Comparison of ENCODE assay signal across 1 cellular context in the genomic region with DNA sequence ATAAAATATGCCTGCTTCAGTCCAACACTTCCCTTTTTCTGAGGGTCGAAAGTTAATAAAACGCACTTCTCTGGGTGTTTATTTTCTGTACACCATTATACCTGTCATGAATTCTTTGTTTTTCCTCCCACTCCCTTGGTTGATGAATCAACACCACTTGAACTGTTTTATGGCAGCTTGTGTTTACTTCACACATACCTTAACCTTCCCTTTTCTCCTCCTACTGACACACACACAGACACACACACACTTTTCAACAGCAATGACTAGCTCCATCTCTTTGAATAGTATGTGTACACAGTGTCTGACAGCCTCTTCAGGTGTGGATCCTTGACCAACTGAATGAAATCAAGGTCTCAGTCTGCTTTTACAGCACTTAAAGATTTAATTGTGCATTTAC.
TF ChIP-seq lines count a peak whose summit lies in the region.

No MANE protein-coding gene starts in this region.

TF ChIP-seq in H1, 55 proteins besides CTCF, POLR2A, EP300 and RAD21 (continued from another document):
- TF ChIP-seq, protein P1, sequence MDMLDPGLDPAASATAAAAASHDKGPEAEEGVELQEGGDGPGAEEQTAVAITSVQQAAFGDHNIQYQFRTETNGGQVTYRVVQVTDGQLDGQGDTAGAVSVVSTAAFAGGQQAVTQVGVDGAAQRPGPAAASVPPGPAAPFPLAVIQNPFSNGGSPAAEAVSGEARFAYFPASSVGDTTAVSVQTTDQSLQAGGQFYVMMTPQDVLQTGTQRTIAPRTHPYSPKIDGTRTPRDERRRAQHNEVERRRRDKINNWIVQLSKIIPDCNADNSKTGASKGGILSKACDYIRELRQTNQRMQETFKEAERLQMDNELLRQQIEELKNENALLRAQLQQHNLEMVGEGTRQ (IDR thresholded peaks at IDR 0.05; ENCODE audit: low read length): no peak
- no peak for TF ChIP-seq TAF1 (IDR thresholded peaks at IDR 0.05; ENCODE audit: low read depth, low read length)
